In the genomic region with DNA sequence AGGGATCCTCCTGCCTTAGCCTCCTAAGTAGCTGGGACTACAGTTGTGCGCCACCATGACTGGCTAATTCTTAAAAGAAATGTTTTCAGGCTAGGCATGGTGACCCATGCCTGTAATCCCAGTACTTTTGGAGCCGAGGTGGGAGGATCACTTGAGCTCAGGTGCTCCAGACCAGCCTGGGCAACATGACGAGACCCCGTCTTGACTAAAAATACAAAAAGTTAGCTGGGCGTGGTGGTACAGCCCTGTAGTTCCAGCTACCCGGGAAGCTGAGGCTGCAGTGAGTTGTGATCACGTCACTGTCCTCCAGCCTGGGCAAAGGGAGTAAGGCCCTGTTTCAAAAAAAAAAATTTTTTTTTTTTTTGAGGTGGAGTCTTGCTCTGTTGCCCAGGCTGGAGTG, we compare ENCODE assay signal across 22 cellular contexts.
DNase-seq lines count a peak whose midpoint lies in the region; TF ChIP-seq lines count a peak whose summit lies in the region.
"Had no signal": no experiment of that assay in that cellular context is flagged by ENCODE, and none has a peak within 500 bp of the region (broad histone marks: within the 10 kb centered on the region; RNA-seq: fewer than 3 reads in every experiment).

No MANE protein-coding gene starts in this region.

- H2AFZ ChIP-seq in mammary epithelial cell (ENCODE audit: low read depth, low read length) (no peak overlapping the region), hepatocyte (no peak overlapping the region)
- H2AFZ ChIP-seq: GM23338, parathyroid adenoma had no signal

- WGBS in mammary epithelial cell (ENCODE audit: low coverage, missing lambda C conversion rate): 87% methylated on average over 7 of the region's 7 CpGs
- 88% methylated on average over 7 of the region's 7 CpGs for WGBS in hepatocyte (ENCODE audit: low lambda C conversion rate, missing lambda C conversion rate)

- H3K36me3 ChIP-seq in breast epithelium: no peaks in the 10 kb centered on the region
- H3K36me3 ChIP-seq in mammary epithelial cell (ENCODE audit: insufficient read depth, low read length): peaks cover 22% of the 10 kb centered on the region
- no peaks in the 10 kb centered on the region for H3K36me3 ChIP-seq in hepatocyte (replicated peaks; ENCODE audit: insufficient read depth, low read depth)
- no peaks in the 10 kb centered on the region for H3K36me3 ChIP-seq in vagina
- H3K36me3 ChIP-seq: BLaER1, gastrocnemius medialis, SJCRH30, tibial artery had no signal

- H3K27ac ChIP-seq in breast epithelium: peak overlapping the region; percentile 12 to 63
- H3K27ac ChIP-seq in mammary epithelial cell (ENCODE audit: insufficient read depth, low read depth, low read length): no peak overlapping the region
- peak overlapping the region; percentile 89 for H3K27ac ChIP-seq in hepatocyte
- peak overlapping the region; percentile 79 for H3K27ac ChIP-seq in vagina
- H3K27ac ChIP-seq: gastrocnemius medialis, parathyroid adenoma, SJCRH30 had no signal

- no peak overlapping the region for H3K4me3 ChIP-seq in breast epithelium
- no peak overlapping the region for H3K4me3 ChIP-seq in mammary epithelial cell (replicated peaks in 1 of 3; ENCODE audit: insufficient read depth in 1 of 3, low read depth in 2 of 3, low read length in 3 of 3)
- H3K4me3 ChIP-seq in hepatocyte: no peak overlapping the region
- H3K4me3 ChIP-seq in vagina: no peak overlapping the region
- H3K4me3 ChIP-seq: BLaER1, gastrocnemius medialis, GM23338, lung, SJCRH30, skin epidermis, tibial artery had no signal

- intact Hi-C loops in breast epithelium (cut with DNase I; ENCODE audit: low total_unique reads) (no loop called here), mammary epithelial cell (cut with micrococcal nuclease) (no loop called here), posterior vena cava (cut with DNase I) (loop anchor here in 1 of 2 donors (5.0 kb wide), 1 partner anchor 387 kb away; no protein-coding TSS in a partner anchor), vagina (cut with DNase I) (no loop called here)

- H3K9ac ChIP-seq in mammary epithelial cell (ENCODE audit: insufficient read depth, low read length): no peak overlapping the region
- H3K9ac ChIP-seq: BLaER1, parathyroid adenoma had no signal

- H4K20me1 ChIP-seq in mammary epithelial cell (ENCODE audit: insufficient read depth, low read length) (peaks cover 13% of the 10 kb centered on the region), hepatocyte (ENCODE audit: insufficient read depth, poor library complexity, severe bottlenecking) (no peaks in the 10 kb centered on the region)
- H4K20me1 ChIP-seq: BLaER1 had no signal

- CTCF ChIA-PET in mammary epithelial cell (lab: Charles Lee; ENCODE audit: low non-redundant PET): no interaction called here

- in situ Hi-C loops in mammary epithelial cell (cut with MboI; ENCODE audit: low sequenced_read_pairs in 2 of 2): no loop called here

- DNase-seq in breast epithelium (ENCODE audit: low spot score in 2 of 2) (no peak), mammary epithelial cell (no peak), hepatocyte (ENCODE audit: low spot score) (no peak), posterior vena cava (ENCODE audit: low spot score) (peak; percentile 42), vagina (ENCODE audit: extremely low spot score in 2 of 2) (no peak), NK-92 (lab: John Stamatoyannopoulos, UW; ENCODE audit: unreplicated experiment) (no peak), activated T-cell treated with anti-CD3 and anti-CD28 coated beads for 4 hours (no peak), 8988T (no peak)
- DNase-seq: activated CD4-positive, alpha-beta T cell treated with anti-CD3 and anti-CD28 coated beads for 4 hours; activated CD8-positive, alpha-beta memory T cell treated with anti-CD3 and anti-CD28 coated beads, Interleukin-2, amount 10 ng/mL, durations not matched to agents 7 days and 5 days; effector memory CD4-positive, alpha-beta T cell; NCI-H2029; NCI-H2227 treated with DMSO at 0.1 percent for 48 hours; NCI-H82; SJCRH30 had no signal

- H3K4me1 ChIP-seq in breast epithelium: peaks cover 7 to 36% of the 10 kb centered on the region in 2 donors
- H3K4me1 ChIP-seq in mammary epithelial cell (ENCODE audit: insufficient read depth, low read length): peaks cover 43% of the 10 kb centered on the region
- H3K4me1 ChIP-seq in hepatocyte (ENCODE audit: insufficient read depth): peaks cover 62% of the 10 kb centered on the region
- peaks cover 58% of the 10 kb centered on the region for H3K4me1 ChIP-seq in vagina
- H3K4me1 ChIP-seq: SJCRH30 had no signal

- no peaks in the 10 kb centered on the region for H3K27me3 ChIP-seq in breast epithelium
- no peaks in the 10 kb centered on the region for H3K27me3 ChIP-seq in mammary epithelial cell (ENCODE audit: insufficient read depth, low read length)
- H3K27me3 ChIP-seq in hepatocyte: no peaks in the 10 kb centered on the region
- H3K27me3 ChIP-seq in vagina: no peaks in the 10 kb centered on the region
- H3K27me3 ChIP-seq: BLaER1, gastrocnemius medialis, SJCRH30, tibial artery had no signal

- TF ChIP-seq POLR2A in breast epithelium (IDR thresholded peaks at IDR 0.05): no peak
- no peak for TF ChIP-seq POLR2A in vagina (IDR thresholded peaks at IDR 0.05)

- dilution Hi-C loops in mammary epithelial cell (cut with HindIII; ENCODE audit: low sequenced_read_pairs): no loop called here

- TF ChIP-seq CTCF in breast epithelium (IDR thresholded peaks at IDR 0.05): no peak
- no peak for TF ChIP-seq CTCF in mammary epithelial cell (conservative IDR thresholded peaks at IDR 0.05 in 1 of 2, IDR thresholded peaks at IDR 0.05 in 1 of 2; ENCODE audit: extremely low read depth in 1 of 2, insufficient read depth in 1 of 2, low read depth in 1 of 2, low read length in 2 of 2)
- TF ChIP-seq CTCF in hepatocyte (IDR thresholded peaks at IDR 0.05; ENCODE audit: poor library complexity): no peak
- TF ChIP-seq CTCF in vagina (IDR thresholded peaks at IDR 0.05): no peak

- no TSS peak for BruUV-seq in mammary epithelial cell (replicated peaks; lab: Mats Ljungman, UMichigan)

- peaks cover 93% of the 10 kb centered on the region for H3K79me2 ChIP-seq in mammary epithelial cell (ENCODE audit: insufficient read depth, low read length)
- peaks cover 76% of the 10 kb centered on the region for H3K79me2 ChIP-seq in hepatocyte

- no peaks in the 10 kb centered on the region for H3K9me2 ChIP-seq in hepatocyte (replicated peaks; ENCODE audit: insufficient read depth)

- H3K9me3 ChIP-seq in breast epithelium (no peaks in the 10 kb centered on the region), mammary epithelial cell (replicated peaks; ENCODE audit: insufficient read depth, low read length) (no peaks in the 10 kb centered on the region), hepatocyte (ENCODE audit: low read depth) (no peaks in the 10 kb centered on the region), vagina (no peaks in the 10 kb centered on the region)
- H3K9me3 ChIP-seq: BLaER1, gastrocnemius medialis, SJCRH30, tibial artery had no signal

- H3K4me2 ChIP-seq in mammary epithelial cell (ENCODE audit: insufficient read depth, low read depth, low read length) (no peak overlapping the region), hepatocyte (peak overlapping the region; percentile 62)
- H3K4me2 ChIP-seq: GM23338 had no signal
